19 cellular contexts compared by ENCODE assay signal in the genomic region with DNA sequence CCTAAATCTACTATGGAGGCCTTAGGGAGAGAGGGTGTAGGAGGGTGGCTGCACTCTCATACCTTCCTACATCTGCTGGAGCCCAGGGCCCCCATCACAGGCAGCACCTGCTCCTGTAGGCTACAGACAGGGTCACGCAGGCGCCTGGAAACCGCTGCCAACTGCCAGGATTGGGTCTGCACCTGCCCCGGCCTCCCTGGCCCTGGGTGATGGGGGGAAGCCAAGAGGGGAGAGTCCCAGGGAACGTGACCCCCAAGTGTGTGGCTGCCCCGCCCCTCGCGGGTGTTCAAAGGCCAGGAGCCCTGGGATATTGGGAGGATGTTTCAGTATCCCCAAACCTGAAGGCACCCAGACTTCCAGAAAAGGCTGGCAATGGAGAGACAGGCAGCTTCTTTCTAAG. TPM values are rescaled to one million over a fixed set of nuclear protein-coding genes. Genes with fewer than 3 reads are reported as not detected.
DNase-seq lines count a peak whose midpoint lies in the region; TF ChIP-seq lines count a peak whose summit lies in the region.
"Had no signal": no experiment of that assay in that cellular context is flagged by ENCODE, and none has a peak within 500 bp of the region (broad histone marks: within the 10 kb centered on the region; RNA-seq: fewer than 3 reads in every experiment).

No MANE protein-coding gene starts in this region.

- no peaks in the 10 kb centered on the region for H3K36me3 ChIP-seq in osteoblast (ENCODE audit: insufficient read depth, low read length)
- H3K36me3 ChIP-seq: BE2C had no signal

- peak; percentile 39 for DNase-seq in NCI-H2107 treated with DMSO at 0.1 percent for 48 hours (lab: John Stamatoyannopoulos, UW; ENCODE audit: unreplicated experiment)
- no peak for DNase-seq in NCI-H2107 (lab: John Stamatoyannopoulos, UW)
- DNase-seq in NAMALWA (ENCODE audit: low spot score), result peak; percentile 66
- peak; percentile 85 for DNase-seq in RPMI8226
- DNase-seq in osteoblast (ENCODE audit: insufficient read length, low spot score, missing footprints), result peak; percentile 3
- DNase-seq in cerebellar nuclear complex (lab: John Stamatoyannopoulos, UW), result no peak
- no peak for DNase-seq in glomerular visceral epithelial cell (ENCODE audit: extremely low spot score)
- DNase-seq: BE2C; Caco-2; CD4-positive, alpha-beta T cell; DMS 273 treated with DMSO at 0.1 percent for 48 hours; DND-41; NCI-H1694 treated with DMSO at 0.1 percent for 48 hours; NCI-H2081 treated with DMSO at 0.1 percent for 48 hours; NCI-H524 treated with DMSO at 0.1 percent for 48 hours; SIG-M5; SK-N-SH had no signal

- TF ChIP-seq CTCF in osteoblast (IDR thresholded peaks at IDR 0.05; ENCODE audit: extremely low read depth, low read depth, low read length), result no peak

- no peak overlapping the region for H2AFZ ChIP-seq in osteoblast (ENCODE audit: low read length)

- H3K4me3 ChIP-seq in osteoblast (ENCODE audit: insufficient read depth, low read length), result no peak overlapping the region
- H3K4me3 ChIP-seq: GM12878 had no signal

- H3K4me1 ChIP-seq in osteoblast (ENCODE audit: insufficient read depth, low read length), result no peaks in the 10 kb centered on the region

- no peak overlapping the region for H3K4me2 ChIP-seq in osteoblast (ENCODE audit: insufficient read depth, low read length)
- H3K4me2 ChIP-seq: SK-N-SH had no signal

- no peaks in the 10 kb centered on the region for H3K9me3 ChIP-seq in osteoblast (ENCODE audit: low read depth, low read length)
- H3K9me3 ChIP-seq: BE2C, Caco-2, SK-N-SH had no signal

- no peaks in the 10 kb centered on the region for H4K20me1 ChIP-seq in osteoblast (ENCODE audit: insufficient read depth, low read length)

- no peak overlapping the region for H3K27ac ChIP-seq in osteoblast (ENCODE audit: low read depth, low read length)

- H3K27me3 ChIP-seq in osteoblast (ENCODE audit: insufficient read depth, low read length), result peaks cover 32% of the 10 kb centered on the region
- H3K27me3 ChIP-seq: BE2C had no signal

- no peaks in the 10 kb centered on the region for H3K79me2 ChIP-seq in osteoblast (ENCODE audit: insufficient read depth, low read length)

RNA-seq across cellular contexts. Expression of a gene that starts 5.6 kb away (rescaled TPM):
- under 0.01 and 0.29 TPM in 2 replicates for total RNA-seq in osteoblast
- total RNA-seq: CD4-positive, alpha-beta T cell had no signal

RNA-seq across cellular contexts. Expression of a gene that starts 18.1 kb away (rescaled TPM):
- not detected in 2 replicates for total RNA-seq in osteoblast
- total RNA-seq: CD4-positive, alpha-beta T cell; RPMI7951 had no signal

RNA-seq across cellular contexts. Expression of a gene that starts 19.9 kb away (rescaled TPM):
- 5.8 and 11.5 TPM in 2 replicates for total RNA-seq in osteoblast
- total RNA-seq: GM12878 had no signal

RNA-seq across cellular contexts. Expression of a gene that starts 36.1 kb away (rescaled TPM):
- not detected in 2 replicates for total RNA-seq in osteoblast
- total RNA-seq: RPMI7951 had no signal

Comparison
In these comparisons a context has a peak if more than half of its experiments do, and no peak if none do; other contexts are left out.
1. DNase-seq: peak in NCI-H2107 treated with DMSO at 0.1 percent for 48 hours (single experiment), NAMALWA (single experiment), RPMI8226 (single experiment) and osteoblast (single experiment); none in NCI-H2107 (single experiment), cerebellar nuclear complex (0 of 2) and glomerular visceral epithelial cell (single experiment).